ENCODE assay signal across 8 cellular contexts in the genomic region with DNA sequence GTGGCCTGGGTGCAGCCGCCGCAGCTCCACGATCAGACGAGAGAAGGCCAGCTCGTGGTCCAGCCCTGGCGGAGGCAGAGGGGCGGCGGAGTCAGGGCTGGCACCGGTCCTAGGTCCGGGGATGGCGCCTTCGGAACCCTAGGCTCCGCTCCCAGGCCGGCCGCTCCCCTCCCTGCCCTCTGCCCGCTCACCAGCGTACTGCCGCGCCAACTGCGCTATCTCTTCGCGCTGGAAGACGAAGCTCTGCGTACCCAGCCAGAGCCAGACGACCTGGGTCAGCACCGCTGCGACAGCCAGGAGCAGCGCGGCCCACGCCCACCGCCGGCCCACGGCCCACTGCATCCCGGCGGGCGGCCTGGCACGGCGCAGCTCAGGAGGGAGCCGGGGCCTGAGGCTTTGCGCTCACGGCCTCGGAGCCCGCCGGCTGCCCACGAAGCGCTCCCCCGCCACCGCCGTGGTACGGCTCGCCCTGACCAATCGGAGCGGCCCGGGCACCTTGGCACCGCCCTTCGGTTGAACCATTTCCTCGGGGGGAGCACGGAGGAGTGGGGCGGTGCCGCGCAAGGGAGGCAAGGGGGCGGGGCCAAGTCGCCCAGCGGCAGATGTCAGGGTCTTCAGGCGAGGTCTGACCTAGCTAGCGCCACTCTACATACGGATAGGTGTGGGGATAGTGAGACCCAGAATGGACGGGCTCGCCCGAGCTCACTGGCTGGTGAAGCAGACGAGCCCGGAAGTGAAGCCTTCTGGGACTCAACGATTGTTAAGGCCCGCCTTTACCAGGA. TPM values are rescaled to one million over a fixed set of nuclear protein-coding genes. Genes with fewer than 3 reads are reported as not detected.
DNase-seq lines count a peak whose midpoint lies in the region; ATAC-seq and TF ChIP-seq lines count a peak whose summit lies in the region.

Gene SIGMAR1 (minus strand): TSS at position 432 of the 782 bp plus-strand sequence. CDS start 90 bp downstream, at position 342.

- H3K36me3 ChIP-seq in liver (ENCODE audit: control insufficient read depth in 4 of 4, insufficient read depth in 3 of 4, low read depth in 1 of 4, low read length in 3 of 4) = peaks cover 0 to 4% (median 2%) of the 10 kb centered on the region in 4 donors

- CTCF ChIA-PET in activated CD4-positive, alpha-beta memory T cell treated with anti-CD3 and anti-CD28 coated beads for 36 hours (lab: Charles Lee) = interaction anchor here (0.7 to 8.0 kb wide), 16 partner anchors 10 to 260 kb away, joined by 3 to 135 read pairs (median 6); partner anchors contain the start of genes DCTN3, GALT and RPP25L

- peaks cover 12 to 56% (median 53%) of the 10 kb centered on the region in 4 donors for H3K4me1 ChIP-seq in liver (ENCODE audit: control insufficient read depth in 4 of 4, insufficient read depth in 4 of 4, low read length in 3 of 4)

- TF ChIP-seq CTCF in CD14-positive monocyte (IDR thresholded peaks at IDR 0.05) (no peak), liver (IDR thresholded peaks at IDR 0.05; ENCODE audit: low read depth, low read length, missing input control) (no peak)

- H3K27me3 Mint-ChIP-seq in CD14-positive monocyte (ENCODE audit: low read depth in 3 of 3) = peaks cover 3 to 6% (median 5%) of the 10 kb centered on the region in 3 donors
- no peaks in the 10 kb centered on the region for H3K27me3 Mint-ChIP-seq in activated CD4-positive, alpha-beta memory T cell treated with anti-CD3 and anti-CD28 coated beads for 36 hours

- H3K4me3 Mint-ChIP-seq in CD14-positive monocyte = peak within 1 kb of the TSS; percentile 82 to 91
- H3K4me3 Mint-ChIP-seq in activated CD4-positive, alpha-beta memory T cell treated with anti-CD3 and anti-CD28 coated beads for 36 hours = peak within 1 kb of the TSS; percentile 94

- peak within 1 kb of the TSS; percentile 80 to 86 for H3K27ac ChIP-seq in liver (ENCODE audit: low read depth in 1 of 2, low read length in 2 of 2)

- WGBS in liver = under 1% methylated on average over 74 of the region's 74 CpGs

- no peaks in the 10 kb centered on the region for H3K9me3 ChIP-seq in liver (ENCODE audit: control insufficient read depth in 4 of 4, low read length in 3 of 4)

- peaks cover 34% of the 10 kb centered on the region for H3K4me1 Mint-ChIP-seq in CD14-positive monocyte
- H3K4me1 Mint-ChIP-seq in activated CD4-positive, alpha-beta memory T cell treated with anti-CD3 and anti-CD28 coated beads for 36 hours (ENCODE audit: low read depth) = peaks cover 41% of the 10 kb centered on the region

- intact Hi-C loops in CD14-positive monocyte (cut with micrococcal nuclease) = loop anchor here in 1 of 2 donors (5.0 kb wide), 1 partner anchor 35 kb away; no protein-coding TSS in a partner anchor
- intact Hi-C loops in activated CD4-positive, alpha-beta memory T cell treated with anti-CD3 and anti-CD28 coated beads for 36 hours (cut with micrococcal nuclease) = loop anchor here (1.0 to 10.0 kb wide), 4 partner anchors 9 to 313 kb away; partner anchors contain the start of genes DCTN3, DNAI1, FAM219A and GALT

- TF ChIP-seq RAD21 in liver (IDR thresholded peaks at IDR 0.05) = peak in 1 of 2 donors; percentile 3

- peak within 1 kb of the TSS; percentile 73 to 85 (median 77) for H3K4me3 ChIP-seq in liver (ENCODE audit: low read depth in 1 of 3, low read length in 3 of 3)

- POLR2A ChIA-PET in activated CD4-positive, alpha-beta memory T cell treated with anti-CD3 and anti-CD28 coated beads for 36 hours (lab: Charles Lee) = interaction anchor here (0.8 to 3.7 kb wide), 12 partner anchors 9 to 442 kb away, joined by 3 to 42 read pairs (median 4); partner anchors contain the start of genes CCL27, DCTN3, FANCG and GALT

- peak; percentile 88 for DNase-seq in CD14-positive monocyte (ENCODE audit: low spot score)
- DNase-seq in NCI-H82 (lab: John Stamatoyannopoulos, UW) = peak; percentile 95
- DNase-seq in activated CD4-positive, alpha-beta memory T cell treated with anti-CD3 and anti-CD28 coated beads for 36 hours = peak; percentile 94
- DNase-seq in dermis microvascular lymphatic vessel endothelial cell (ENCODE audit: low read depth in 2 of 2) = peak; percentile 78 to 93
- DNase-seq in stimulated activated CD4-positive, alpha-beta T cell treated with anti-CD3 and anti-CD28 coated beads, Interleukin-4, amount 100 ng/mL, for 1 hour = peak; percentile 94

- peak within 1 kb of the TSS; percentile 90 to 96 (median 92) for H3K27ac Mint-ChIP-seq in CD14-positive monocyte
- H3K27ac Mint-ChIP-seq in activated CD4-positive, alpha-beta memory T cell treated with anti-CD3 and anti-CD28 coated beads for 36 hours = peak within 1 kb of the TSS; percentile 80

- peaks cover 10 to 14% of the 10 kb centered on the region in 2 donors for H3K36me3 Mint-ChIP-seq in CD14-positive monocyte
- peaks cover 20% of the 10 kb centered on the region for H3K36me3 Mint-ChIP-seq in activated CD4-positive, alpha-beta memory T cell treated with anti-CD3 and anti-CD28 coated beads for 36 hours

- peak within 1 kb of the TSS; percentile 57 to 87 for H3K9ac ChIP-seq in liver (ENCODE audit: low read depth in 1 of 2, low read length in 2 of 2)

- peak; percentile 89 for ATAC-seq in GM19397 (IDR thresholded peaks at IDR 0.05; ENCODE audit: unreplicated experiment)
- ATAC-seq in HG03575 (IDR thresholded peaks at IDR 0.05; ENCODE audit: extremely low read depth, insufficient number of reproducible peaks, low FRiP score, unreplicated experiment) = peak; percentile 56

- H3K27me3 ChIP-seq in liver (ENCODE audit: control insufficient read depth in 4 of 4, insufficient read depth in 4 of 4, low read length in 3 of 4) = no peaks in the 10 kb centered on the region

- peaks cover 0 to 2% (median 0%) of the 10 kb centered on the region in 7 donors for H3K9me3 Mint-ChIP-seq in CD14-positive monocyte
- no peaks in the 10 kb centered on the region for H3K9me3 Mint-ChIP-seq in activated CD4-positive, alpha-beta memory T cell treated with anti-CD3 and anti-CD28 coated beads for 36 hours

TF ChIP-seq in liver, 16 proteins besides CTCF, POLR2A, EP300 and RAD21 (continues in another document):
- TF ChIP-seq GABPA (IDR thresholded peaks at IDR 0.05 in 1 of 2, conservative IDR thresholded peaks at IDR 0.05 in 1 of 2) (peak in 1 of 2 donors; percentile 39), HNF4G (IDR thresholded peaks at IDR 0.05) (no peak), RXRA (IDR thresholded peaks at IDR 0.05) (no peak), YY1 (IDR thresholded peaks at IDR 0.05) (peak; percentile 58), JUND (IDR thresholded peaks at IDR 0.05) (no peak), MAX (IDR thresholded peaks at IDR 0.05) (no peak), SP1 (IDR thresholded peaks at IDR 0.05) (peak; percentile 70), FOXA2 (IDR thresholded peaks at IDR 0.05) (no peak), TAF1 (conservative IDR thresholded peaks at IDR 0.05) (no peak), EGR1 (IDR thresholded peaks at IDR 0.05; ENCODE audit: low read depth in 2 of 2) (no peak), ATF3 (IDR thresholded peaks at IDR 0.05) (no peak), REST (IDR thresholded peaks at IDR 0.05) (peak; percentile 71), HNF4A (conservative IDR thresholded peaks at IDR 0.05) (peak; percentile 8 to 15)

RNA-seq across cellular contexts. Expression of gene SIGMAR1, which starts in this region (rescaled TPM):
- polyA plus RNA-seq in CD14-positive monocyte (10 to 100 TPM; 49.5 to 59.6 TPM), liver (100 to 1,000 TPM; 196 to 210 TPM)
- total RNA-seq in activated CD4-positive, alpha-beta memory T cell treated with anti-CD3 and anti-CD28 coated beads for 36 hours = 10 to 100 TPM; 65.9 to 67.6 TPM
- total RNA-seq in dermis microvascular lymphatic vessel endothelial cell (34.9 and 48.4 TPM in 2 replicates), liver (100 to 1,000 TPM; 116 to 161 TPM)

Comparison
In these comparisons a context has a peak if more than half of its experiments do, and no peak if none do; other contexts are left out.
1. Peak in every context shown above with its lines: DNase-seq, ATAC-seq, H3K4me3 ChIP-seq and H3K27ac ChIP-seq.